28 cellular contexts compared by ENCODE assay signal in the genomic region with DNA sequence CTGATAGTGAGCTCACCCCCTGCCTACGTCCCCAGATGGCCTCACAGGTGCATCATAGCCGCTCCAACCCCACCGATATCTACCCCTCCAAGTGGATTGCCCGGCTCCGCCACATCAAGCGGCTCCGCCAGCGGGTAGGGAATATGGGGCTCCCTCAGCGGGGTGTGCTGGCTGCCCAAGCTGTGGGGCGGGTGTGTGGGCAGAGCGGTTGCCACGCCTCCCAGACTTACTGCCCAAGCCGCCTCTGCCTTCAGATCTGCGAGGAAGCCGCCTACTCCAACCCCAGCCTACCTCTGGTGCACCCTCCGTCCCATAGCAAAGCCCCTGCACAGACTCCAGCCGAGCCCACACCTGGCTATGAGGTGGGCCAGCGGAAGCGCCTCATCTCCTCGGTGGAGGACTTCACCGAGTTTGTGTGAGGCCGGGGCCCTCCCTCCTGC.
"Had no signal": no experiment of that assay in that cellular context is flagged by ENCODE, and none has a peak within 500 bp of the region (broad histone marks: within the 10 kb centered on the region; RNA-seq: fewer than 3 reads in every experiment).

No MANE protein-coding gene starts in this region.

- H3K27ac Mint-ChIP-seq: activated naive CD8-positive, alpha-beta T cell; activated T-cell treated with anti-CD3 and anti-CD28 coated beads, Interleukin-2, amount 50 U/mL, for 24 hours; activated T-helper 17 cell treated with anti-CD3 and anti-CD28 coated beads, Interleukin-2, amount 50 U/mL, for 72 hours; natural killer cell treated with Interleukin-12 subunit alpha and Interleukin-12 subunit beta and Interleukin-15 and Interleukin-18, amount 100 ng/mL, for 72 hours; stimulated activated naive CD8-positive, alpha-beta T cell treated with anti-CD3 and anti-CD28 coated beads, Interleukin-15, Interleukin-2, amounts not matched to agents 100 ng/mL and 50 ng/mL, for 24 hours had no signal

- H3K27me3 Mint-ChIP-seq: activated naive CD8-positive, alpha-beta T cell; activated T-cell treated with anti-CD3 and anti-CD28 coated beads, Interleukin-2, amount 50 U/mL, for 24 hours; activated T-helper 17 cell treated with anti-CD3 and anti-CD28 coated beads, Interleukin-2, amount 50 U/mL, for 72 hours; memory B cell; natural killer cell treated with Interleukin-12 subunit alpha and Interleukin-12 subunit beta and Interleukin-15 and Interleukin-18, amount 100 ng/mL, for 72 hours; stimulated activated naive CD8-positive, alpha-beta T cell treated with anti-CD3 and anti-CD28 coated beads, Interleukin-15, Interleukin-2, amounts not matched to agents 100 ng/mL and 50 ng/mL, for 24 hours had no signal

- H3K4me1 ChIP-seq: ascending aorta had no signal

- H3K9me3 ChIP-seq: adrenal gland, ascending aorta, heart right ventricle, neutrophil, pancreas, psoas muscle, thyroid gland had no signal

- DNase-seq: activated CD4-positive, alpha-beta T cell treated with anti-CD3 and anti-CD28 coated beads for 1 hour; activated CD4-positive, alpha-beta T cell treated with anti-CD3 and anti-CD28 coated beads, Interleukin-2, amount 50 U/mL, for 4 hours; activated CD8-positive, alpha-beta memory T cell treated with anti-CD3 and anti-CD28 coated beads for 24 hours; activated CD8-positive, alpha-beta memory T cell treated with anti-CD3 and anti-CD28 coated beads, Interleukin-2, amount 50 U/mL, for 4 hours; activated naive CD4-positive, alpha-beta T cell; activated T-cell treated with anti-CD3 and anti-CD28 coated beads, Interleukin-2, amount 50 U/mL, for 24 hours; brain microvascular endothelial cell; central memory CD4-positive, alpha-beta T cell; erythroblast; foreskin fibroblast; heart right ventricle; islet precursor cell; left cardiac atrium; psoas muscle; right cardiac atrium; stimulated activated CD4-positive, alpha-beta T cell treated with anti-CD3 and anti-CD28 coated beads, Interleukin-12 subunit alpha, Interleukin-12 subunit beta, amount 100 ng/mL, for 4 hours; thyroid gland had no signal

- H3K27me3 ChIP-seq: adrenal gland, ascending aorta, brain microvascular endothelial cell, heart right ventricle, neutrophil, pancreas, thyroid gland had no signal

- H3K4me1 Mint-ChIP-seq: activated T-helper 17 cell treated with anti-CD3 and anti-CD28 coated beads, Interleukin-2, amount 50 U/mL, for 72 hours had no signal

- H3K4me3 Mint-ChIP-seq: activated naive CD8-positive, alpha-beta T cell; activated T-cell treated with anti-CD3 and anti-CD28 coated beads, Interleukin-2, amount 50 U/mL, for 24 hours; activated T-helper 17 cell treated with anti-CD3 and anti-CD28 coated beads, Interleukin-2, amount 50 U/mL, for 72 hours; memory B cell; natural killer cell treated with Interleukin-12 subunit alpha and Interleukin-12 subunit beta and Interleukin-15 and Interleukin-18, amount 100 ng/mL, for 72 hours; stimulated activated naive CD8-positive, alpha-beta T cell treated with anti-CD3 and anti-CD28 coated beads, Interleukin-15, Interleukin-2, amounts not matched to agents 100 ng/mL and 50 ng/mL, for 24 hours had no signal

- H3K4me3 ChIP-seq: adrenal gland, ascending aorta, coronary artery, heart right ventricle, pancreas, psoas muscle, thyroid gland had no signal

- H3K36me3 Mint-ChIP-seq: activated naive CD8-positive, alpha-beta T cell; natural killer cell treated with Interleukin-12 subunit alpha and Interleukin-12 subunit beta and Interleukin-15 and Interleukin-18, amount 100 ng/mL, for 72 hours had no signal

- H3K27ac ChIP-seq: adrenal gland, ascending aorta, brain microvascular endothelial cell, coronary artery, heart right ventricle, neutrophil, pancreas, psoas muscle, thyroid gland had no signal

- H3K9me3 Mint-ChIP-seq: activated T-cell treated with anti-CD3 and anti-CD28 coated beads, Interleukin-2, amount 50 U/mL, for 24 hours; activated T-helper 17 cell treated with anti-CD3 and anti-CD28 coated beads, Interleukin-2, amount 50 U/mL, for 72 hours; memory B cell; natural killer cell treated with Interleukin-12 subunit alpha and Interleukin-12 subunit beta and Interleukin-15 and Interleukin-18, amount 100 ng/mL, for 72 hours; stimulated activated naive CD8-positive, alpha-beta T cell treated with anti-CD3 and anti-CD28 coated beads, Interleukin-15, Interleukin-2, amounts not matched to agents 100 ng/mL and 50 ng/mL, for 24 hours had no signal

- FAIRE-seq: pancreas, TTC549 had no signal

- ATAC-seq: activated T-helper 17 cell treated with anti-CD3 and anti-CD28 coated beads, Interleukin-2, amount 50 U/mL, for 72 hours; heart right ventricle; left cardiac atrium; natural killer cell treated with Interleukin-12 subunit alpha and Interleukin-12 subunit beta and Interleukin-15 and Interleukin-18, amount 100 ng/mL, for 72 hours; pancreas; psoas muscle; right cardiac atrium had no signal
